Comparison of ENCODE assay signal across 1 cellular context in genomic region chr2:39717067-39717466, GRCh38.
A peak's percentile ranks its signal among the peaks of the same experiment; 100 is the strongest.
TF ChIP-seq lines count a peak whose summit lies in the region.

No MANE protein-coding gene starts in this region.

TF ChIP-seq in HepG2, 621 proteins besides CTCF, POLR2A, EP300 and RAD21 (continued from another document):
- TF ChIP-seq, protein P1, sequence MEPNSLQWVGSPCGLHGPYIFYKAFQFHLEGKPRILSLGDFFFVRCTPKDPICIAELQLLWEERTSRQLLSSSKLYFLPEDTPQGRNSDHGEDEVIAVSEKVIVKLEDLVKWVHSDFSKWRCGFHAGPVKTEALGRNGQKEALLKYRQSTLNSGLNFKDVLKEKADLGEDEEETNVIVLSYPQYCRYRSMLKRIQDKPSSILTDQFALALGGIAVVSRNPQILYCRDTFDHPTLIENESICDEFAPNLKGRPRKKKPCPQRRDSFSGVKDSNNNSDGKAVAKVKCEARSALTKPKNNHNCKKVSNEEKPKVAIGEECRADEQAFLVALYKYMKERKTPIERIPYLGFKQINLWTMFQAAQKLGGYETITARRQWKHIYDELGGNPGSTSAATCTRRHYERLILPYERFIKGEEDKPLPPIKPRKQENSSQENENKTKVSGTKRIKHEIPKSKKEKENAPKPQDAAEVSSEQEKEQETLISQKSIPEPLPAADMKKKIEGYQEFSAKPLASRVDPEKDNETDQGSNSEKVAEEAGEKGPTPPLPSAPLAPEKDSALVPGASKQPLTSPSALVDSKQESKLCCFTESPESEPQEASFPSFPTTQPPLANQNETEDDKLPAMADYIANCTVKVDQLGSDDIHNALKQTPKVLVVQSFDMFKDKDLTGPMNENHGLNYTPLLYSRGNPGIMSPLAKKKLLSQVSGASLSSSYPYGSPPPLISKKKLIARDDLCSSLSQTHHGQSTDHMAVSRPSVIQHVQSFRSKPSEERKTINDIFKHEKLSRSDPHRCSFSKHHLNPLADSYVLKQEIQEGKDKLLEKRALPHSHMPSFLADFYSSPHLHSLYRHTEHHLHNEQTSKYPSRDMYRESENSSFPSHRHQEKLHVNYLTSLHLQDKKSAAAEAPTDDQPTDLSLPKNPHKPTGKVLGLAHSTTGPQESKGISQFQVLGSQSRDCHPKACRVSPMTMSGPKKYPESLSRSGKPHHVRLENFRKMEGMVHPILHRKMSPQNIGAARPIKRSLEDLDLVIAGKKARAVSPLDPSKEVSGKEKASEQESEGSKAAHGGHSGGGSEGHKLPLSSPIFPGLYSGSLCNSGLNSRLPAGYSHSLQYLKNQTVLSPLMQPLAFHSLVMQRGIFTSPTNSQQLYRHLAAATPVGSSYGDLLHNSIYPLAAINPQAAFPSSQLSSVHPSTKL (CRISPR knock-in tag; IDR thresholded peaks at IDR 0.05), result 0 out of 2 replicates have a peak, but pooled peaks have one; percentile 24
- TF ChIP-seq ZMYM3 (CRISPR knock-in tag; IDR thresholded peaks at IDR 0.05), result peak; percentile 41; the same call in 1 of the 2 replicates
- no peak for TF ChIP-seq ZFP1 (CRISPR knock-in tag; IDR thresholded peaks at IDR 0.05)
- peak; percentile 81; the same call in 1 of the 2 replicates for TF ChIP-seq ZBTB38 (CRISPR knock-in tag; IDR thresholded peaks at IDR 0.05)
- TF ChIP-seq ZNF691 (CRISPR knock-in tag; IDR thresholded peaks at IDR 0.05; ENCODE audit: borderline replicate concordance, low read depth), result no peak
- no peak for TF ChIP-seq SNAPC2 (CRISPR knock-in tag; IDR thresholded peaks at IDR 0.05)
- no peak for TF ChIP-seq HMG20A (CRISPR knock-in tag; IDR thresholded peaks at IDR 0.05; ENCODE audit: borderline replicate concordance)
- no peak for TF ChIP-seq TFE3 (CRISPR knock-in tag; IDR thresholded peaks at IDR 0.05)
- TF ChIP-seq ZNF292 (CRISPR knock-in tag; IDR thresholded peaks at IDR 0.05; ENCODE audit: borderline replicate concordance, low read depth), result peak; percentile 42; the same call in 1 of the 2 replicates
- TF ChIP-seq ZNF30 (CRISPR knock-in tag; IDR thresholded peaks at IDR 0.05), result no peak
- no peak for TF ChIP-seq TEAD2 (CRISPR knock-in tag; IDR thresholded peaks at IDR 0.05)
- no peak for TF ChIP-seq TERF1 (CRISPR knock-in tag; IDR thresholded peaks at IDR 0.05)
- peak; percentile 50; the same call in 1 of the 2 replicates for TF ChIP-seq AHDC1 (CRISPR knock-in tag; IDR thresholded peaks at IDR 0.05; ENCODE audit: borderline replicate concordance)
- peak; percentile 36; the same call in 1 of the 2 replicates for TF ChIP-seq SALL1 (CRISPR knock-in tag; IDR thresholded peaks at IDR 0.05)
- TF ChIP-seq, protein P2, sequence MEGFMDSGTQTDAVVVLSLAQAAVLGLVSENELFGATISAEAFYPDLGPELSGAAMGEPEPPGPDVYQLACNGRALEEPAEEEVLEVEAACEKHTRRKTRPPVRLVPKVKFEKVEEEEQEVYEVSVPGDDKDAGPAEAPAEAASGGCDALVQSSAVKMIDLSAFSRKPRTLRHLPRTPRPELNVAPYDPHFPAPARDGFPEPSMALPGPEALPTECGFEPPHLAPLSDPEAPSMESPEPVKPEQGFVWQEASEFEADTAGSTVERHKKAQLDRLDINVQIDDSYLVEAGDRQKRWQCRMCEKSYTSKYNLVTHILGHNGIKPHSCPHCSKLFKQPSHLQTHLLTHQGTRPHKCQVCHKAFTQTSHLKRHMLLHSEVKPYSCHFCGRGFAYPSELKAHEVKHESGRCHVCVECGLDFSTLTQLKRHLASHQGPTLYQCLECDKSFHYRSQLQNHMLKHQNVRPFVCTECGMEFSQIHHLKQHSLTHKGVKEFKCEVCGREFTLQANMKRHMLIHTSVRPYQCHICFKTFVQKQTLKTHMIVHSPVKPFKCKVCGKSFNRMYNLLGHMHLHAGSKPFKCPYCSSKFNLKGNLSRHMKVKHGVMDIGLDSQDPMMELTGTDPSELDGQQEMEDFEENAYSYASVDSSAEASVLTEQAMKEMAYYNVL (CRISPR knock-in tag; IDR thresholded peaks at IDR 0.05; ENCODE audit: borderline replicate concordance), result 0 out of 2 replicates have a peak, but pooled peaks have one; percentile 23
- no peak for TF ChIP-seq ZFP41 (CRISPR knock-in tag; IDR thresholded peaks at IDR 0.05; ENCODE audit: borderline replicate concordance)
- no peak for TF ChIP-seq GATAD1 (CRISPR knock-in tag; IDR thresholded peaks at IDR 0.05)
- TF ChIP-seq HNF4A (CRISPR knock-in tag; IDR thresholded peaks at IDR 0.05), result 0 out of 2 replicates have a peak, but pooled peaks have one; percentile 24
- TF ChIP-seq ZGPAT (CRISPR knock-in tag; IDR thresholded peaks at IDR 0.05), result no peak
- TF ChIP-seq RAD51 (IDR thresholded peaks at IDR 0.05; ENCODE audit: borderline replicate concordance), result no peak
- no peak for TF ChIP-seq LCORL (IDR thresholded peaks at IDR 0.05)
- no peak for TF ChIP-seq LCORL (CRISPR knock-in tag; IDR thresholded peaks at IDR 0.05)
- TF ChIP-seq TEAD3 (CRISPR knock-in tag; optimal IDR thresholded peaks at IDR 0.05; ENCODE audit: borderline replicate concordance), result peak; percentile 77
TF ChIP-seq in HepG2: peak in this region for 9.
